In the genomic region with DNA sequence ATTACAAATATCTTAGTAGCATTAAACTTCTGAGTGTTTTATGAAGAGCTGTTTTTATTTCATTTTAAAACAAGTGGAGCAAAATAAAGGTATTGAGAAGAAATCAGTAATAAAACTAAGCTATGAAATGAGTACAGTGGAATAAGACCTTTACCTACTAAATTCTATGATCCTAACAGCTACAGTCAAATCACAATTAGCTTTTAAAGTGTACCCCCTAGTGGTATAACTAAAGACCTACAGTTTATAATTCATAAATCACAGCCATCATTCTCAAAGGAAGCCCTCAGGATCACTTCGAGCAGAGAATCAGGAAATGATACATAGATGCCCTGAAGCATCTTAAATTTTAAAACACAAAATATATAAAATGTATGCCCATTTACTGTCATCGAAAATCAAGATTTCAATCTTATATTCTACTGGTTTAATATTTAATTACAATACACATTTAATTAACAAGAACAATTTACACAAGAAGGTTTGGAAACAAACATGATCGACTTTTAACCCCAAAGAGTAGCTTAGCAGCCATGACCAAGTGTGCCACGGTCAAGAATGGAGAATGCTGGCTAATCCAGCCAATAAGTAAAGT, we compare ENCODE assay signal across 8 cellular contexts. TPM values are rescaled to one million over a fixed set of nuclear protein-coding genes. Genes with fewer than 3 reads are reported as not detected.
DNase-seq lines count a peak whose midpoint lies in the region; ATAC-seq and TF ChIP-seq lines count a peak whose summit lies in the region.

No MANE protein-coding gene starts in this region.

- no peak overlapping the region for H4K8ac ChIP-seq in neuronal stem cell (ENCODE audit: low read depth, low read length)

- H3K4me3 ChIP-seq in neuronal stem cell (ENCODE audit: low read length in 2 of 2), result no peak overlapping the region

- WGBS in neuronal stem cell (ENCODE audit: extremely low coverage in 2 of 2, insufficient read length in 2 of 2, insufficient replicate concordance in 1 of 2), 2 donors, result no CpG with 5 or more reads among the region's 4 CpGs

- H3K4ac ChIP-seq in neuronal stem cell (ENCODE audit: low read length), result no peak overlapping the region

- no peak overlapping the region for H3K4me2 ChIP-seq in neuronal stem cell (ENCODE audit: insufficient read depth, low read length, poor library complexity, severe bottlenecking)

- H2BK5ac ChIP-seq in neuronal stem cell (ENCODE audit: low read length), result no peak overlapping the region

- H2BK12ac ChIP-seq in neuronal stem cell (ENCODE audit: low read length), result no peak overlapping the region

- no peak overlapping the region for H3K27ac Mint-ChIP-seq in progenitor cell of endocrine pancreas

- peaks cover 4 to 6% of the 10 kb centered on the region in 2 donors for H3K9me3 ChIP-seq in neuronal stem cell (replicated peaks in 1 of 2; ENCODE audit: control insufficient read depth in 2 of 2, insufficient read depth in 1 of 2, low read depth in 1 of 2, low read length in 2 of 2)

- no peaks in the 10 kb centered on the region for H3K27me3 ChIP-seq in neuronal stem cell (ENCODE audit: control insufficient read depth in 3 of 3, insufficient read depth in 3 of 3, low read depth in 1 of 3, low read length in 3 of 3)

- H3K27me3 Mint-ChIP-seq in progenitor cell of endocrine pancreas, result no peaks in the 10 kb centered on the region

- no peak overlapping the region for H3K27ac ChIP-seq in neuronal stem cell (replicated peaks; ENCODE audit: low read length)

- peak; percentile 61 for DNase-seq in DMS53 treated with DMSO at 0.1 percent for 48 hours (lab: John Stamatoyannopoulos, UW; ENCODE audit: unreplicated experiment)
- DNase-seq in GM20000 (ENCODE audit: low spot score), result peak; percentile 38
- peak; percentile 14 for DNase-seq in SHP77 treated with DMSO at 0.1 percent for 48 hours (lab: John Stamatoyannopoulos, UW)
- DNase-seq in fibroblast of gingiva (ENCODE audit: low read depth), result peak; percentile 30
- no peak for DNase-seq in progenitor cell of endocrine pancreas (ENCODE audit: low spot score, unreplicated experiment)
- DNase-seq in neuronal stem cell (ENCODE audit: low spot score), result no peak

- no peaks in the 10 kb centered on the region for H3K9me3 Mint-ChIP-seq in progenitor cell of endocrine pancreas (ENCODE audit: low read depth)

- peaks cover 26% of the 10 kb centered on the region for H3K36me3 Mint-ChIP-seq in progenitor cell of endocrine pancreas (ENCODE audit: insufficient read depth)

- ATAC-seq in HG03558 (IDR thresholded peaks at IDR 0.05; ENCODE audit: extremely low read depth, unreplicated experiment), result peak; percentile 64
- no peak for ATAC-seq in HG03108 (IDR thresholded peaks at IDR 0.05; ENCODE audit: unreplicated experiment)

- H4K91ac ChIP-seq in neuronal stem cell (ENCODE audit: low read depth, low read length, poor library complexity), result no peak overlapping the region

- H3K79me1 ChIP-seq in neuronal stem cell (ENCODE audit: low read depth, low read length), result no peaks in the 10 kb centered on the region

- no peak overlapping the region for H3K4me3 Mint-ChIP-seq in progenitor cell of endocrine pancreas (ENCODE audit: low read depth)

- no peaks in the 10 kb centered on the region for H3K4me1 ChIP-seq in neuronal stem cell (ENCODE audit: control insufficient read depth in 2 of 2, insufficient read depth in 1 of 2, low read depth in 1 of 2, low read length in 2 of 2)

- TF ChIP-seq CTCF in GM20000 (IDR thresholded peaks at IDR 0.05; ENCODE audit: extremely low read depth, missing control alignments) (no peak), progenitor cell of endocrine pancreas (IDR thresholded peaks at IDR 0.05; ENCODE audit: unreplicated experiment) (peak; percentile 76)

- no peak overlapping the region for H2BK15ac ChIP-seq in neuronal stem cell (ENCODE audit: low read length)

- no peak overlapping the region for H2BK120ac ChIP-seq in neuronal stem cell (ENCODE audit: low read depth, low read length)

- peaks cover 3% of the 10 kb centered on the region for H3K4me1 Mint-ChIP-seq in progenitor cell of endocrine pancreas (ENCODE audit: low read depth)

- H2AK5ac ChIP-seq in neuronal stem cell (ENCODE audit: low read depth, low read length), result no peak overlapping the region

- H3K14ac ChIP-seq in neuronal stem cell (ENCODE audit: low read length), result no peak overlapping the region

- no peak overlapping the region for H3K9ac ChIP-seq in neuronal stem cell (ENCODE audit: low read depth, low read length, poor library complexity)

- no peak overlapping the region for H3K23ac ChIP-seq in neuronal stem cell (ENCODE audit: low read depth, low read length, poor library complexity)

- H3K36me3 ChIP-seq in neuronal stem cell (replicated peaks in 1 of 2; ENCODE audit: control insufficient read depth in 2 of 2, insufficient read depth in 2 of 2, low read length in 2 of 2), result peaks cover 16 to 99% of the 10 kb centered on the region in 2 donors

- no peak overlapping the region for H2AFZ ChIP-seq in neuronal stem cell (ENCODE audit: low read length)

- no peak overlapping the region for H3K18ac ChIP-seq in neuronal stem cell (ENCODE audit: low read length)

RNA-seq across cellular contexts. Expression of gene CCNH, which starts 12.3 kb away (rescaled TPM):
- 38.1 and 44.6 TPM in 2 replicates for total RNA-seq in progenitor cell of endocrine pancreas
- polyA plus RNA-seq in neuronal stem cell (2013, experiment 1 of 2), result 33.5 TPM
- 34.0 TPM for polyA plus RNA-seq in neuronal stem cell (2013, experiment 2 of 2)

Comparison
In these comparisons a context has a peak if more than half of its experiments do, and no peak if none do; other contexts are left out.
1. DNase-seq: peak in DMS53 treated with DMSO at 0.1 percent for 48 hours (single experiment), GM20000 (single experiment), SHP77 treated with DMSO at 0.1 percent for 48 hours (single experiment) and fibroblast of gingiva (single experiment); none in progenitor cell of endocrine pancreas (single experiment) and neuronal stem cell (single experiment).